Comparison of ENCODE assay signal across 10 cellular contexts in the genomic region with DNA sequence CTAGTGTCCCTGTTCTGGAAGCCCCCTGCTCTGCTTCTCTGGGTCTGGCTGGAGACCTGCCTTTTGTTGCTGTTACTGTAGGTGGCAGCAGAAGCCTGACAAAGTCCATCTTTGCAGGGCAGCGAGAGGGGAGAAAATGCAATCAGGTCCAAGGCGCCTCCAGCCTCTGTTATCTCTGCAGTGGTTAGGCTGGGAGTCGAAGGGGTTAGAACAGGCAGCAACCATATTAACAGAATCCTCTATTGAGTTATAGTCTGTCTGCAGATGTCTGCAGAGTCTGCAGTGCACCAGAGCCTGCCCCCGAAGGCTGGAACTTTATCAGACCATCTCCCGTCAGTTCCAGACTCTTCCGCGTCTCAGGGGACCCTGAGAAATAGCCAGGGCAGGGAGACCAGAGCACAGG.
DNase-seq lines count a peak whose midpoint lies in the region; ATAC-seq and TF ChIP-seq lines count a peak whose summit lies in the region.
"Had no signal": no experiment of that assay in that cellular context is flagged by ENCODE, and none has a peak within 500 bp of the region (broad histone marks: within the 10 kb centered on the region; RNA-seq: fewer than 3 reads in every experiment).

No MANE protein-coding gene starts in this region.

- H3K79me2 ChIP-seq in smooth muscle cell (ENCODE audit: low read depth): no peaks in the 10 kb centered on the region

- DNase-seq in SIG-M5 treated with dmso at 0.1 percent for 504 hours (lab: John Stamatoyannopoulos, UW; ENCODE audit: unreplicated experiment): peak; percentile 2
- DNase-seq in SIG-M5 (lab: John Stamatoyannopoulos, UW): no peak
- DNase-seq in NCI-H69 (lab: John Stamatoyannopoulos, UW): peak; percentile 10
- DNase-seq in erythroblast (lab: John Stamatoyannopoulos, UW): peak; percentile 7 to 18
- DNase-seq in smooth muscle cell (lab: John Stamatoyannopoulos, UW; ENCODE audit: unreplicated experiment): no peak
- DNase-seq in HAP-1 (ENCODE audit: low spot score in 2 of 2): no peak
- DNase-seq in HPDE6-E6E7 (ENCODE audit: extremely low spot score): no peak
- DNase-seq: gastrocnemius medialis; stimulated activated naive B cell treated with anti-CD40 and anti-IgM and Interleukin-4, amounts not matched to agents 10 μg/mL and 1 μg/mL and 100 μg/mL, for 72 hours had no signal

- no peak overlapping the region for H3K4me2 ChIP-seq in smooth muscle cell

- in situ Hi-C loops in HAP-1 (cut with MboI; ENCODE audit: low sequenced_read_pairs): no loop called here

- H3K27me3 ChIP-seq in smooth muscle cell (ENCODE audit: low read depth) (peaks cover 10% of the 10 kb centered on the region), HAP-1 (ENCODE audit: low read depth) (no peaks in the 10 kb centered on the region)
- H3K27me3 ChIP-seq: gastrocnemius medialis had no signal

- peak; percentile 51 for TF ChIP-seq CTCF in smooth muscle cell (IDR thresholded peaks at IDR 0.05; ENCODE audit: borderline replicate concordance, insufficient read depth, poor library complexity, severe bottlenecking)

- H3K4me3 ChIP-seq in smooth muscle cell (no peak overlapping the region), HAP-1 (no peak overlapping the region)
- H3K4me3 ChIP-seq: gastrocnemius medialis had no signal

- no peak for TF ChIP-seq POLR2A in erythroblast (IDR thresholded peaks at IDR 0.05; ENCODE audit: low read length)

- H3K36me3 ChIP-seq in smooth muscle cell (ENCODE audit: low read depth): no peaks in the 10 kb centered on the region
- no peaks in the 10 kb centered on the region for H3K36me3 ChIP-seq in HAP-1 (replicated peaks)
- H3K36me3 ChIP-seq: gastrocnemius medialis had no signal

- H4K20me1 ChIP-seq in smooth muscle cell (ENCODE audit: low read depth): no peaks in the 10 kb centered on the region

- WGBS in smooth muscle cell (ENCODE audit: low lambda C conversion rate): 13% methylated on average over 7 of the region's 7 CpGs

- H3F3A ChIP-seq in smooth muscle cell (ENCODE audit: low read depth): no peaks in the 10 kb centered on the region

- no peak for ATAC-seq in GM18519 (IDR thresholded peaks at IDR 0.05; ENCODE audit: low FRiP score, unreplicated experiment)
- ATAC-seq: gastrocnemius medialis had no signal

- no peak overlapping the region for H3K9ac ChIP-seq in smooth muscle cell (ENCODE audit: low read depth)

- H3K27ac ChIP-seq in smooth muscle cell (ENCODE audit: low read depth): no peak overlapping the region
- H3K27ac ChIP-seq: gastrocnemius medialis had no signal

- H2AFZ ChIP-seq in smooth muscle cell (ENCODE audit: low read depth): no peak overlapping the region

- H3K9me3 ChIP-seq in smooth muscle cell (replicated peaks; ENCODE audit: low read depth): no peaks in the 10 kb centered on the region
- no peaks in the 10 kb centered on the region for H3K9me3 ChIP-seq in HAP-1
- H3K9me3 ChIP-seq: gastrocnemius medialis had no signal

- H3K4me1 ChIP-seq in smooth muscle cell (ENCODE audit: low read depth): no peaks in the 10 kb centered on the region
- no peaks in the 10 kb centered on the region for H3K4me1 ChIP-seq in HAP-1
- H3K4me1 ChIP-seq: gastrocnemius medialis had no signal

Comparison
In these comparisons a context has a peak if more than half of its experiments do, and no peak if none do; other contexts are left out.
1. DNase-seq: peak in SIG-M5 treated with dmso at 0.1 percent for 504 hours (single experiment), NCI-H69 (single experiment) and erythroblast (2 of 2); none in SIG-M5 (single experiment), smooth muscle cell (single experiment), HAP-1 (0 of 2) and HPDE6-E6E7 (single experiment).